1 cellular context compared by ENCODE assay signal in genomic region chr3:122415762-122416654, GRCh38.
TF ChIP-seq lines count a peak whose summit lies in the region.

TSS of gene WDR5B (minus strand) at chr3:122416062. CDS start at chr3:122415528, 534 bp downstream.

TF ChIP-seq in HEK293, 187 proteins besides CTCF, POLR2A, EP300 and RAD21 (continued from another document):
- TF ChIP-seq PRDM6 (tag by site-specific recombination; IDR thresholded peaks at IDR 0.05) (no peak), ZSCAN16 (tag by site-specific recombination; IDR thresholded peaks at IDR 0.05) (no peak), ZFP37 (tag by site-specific recombination; IDR thresholded peaks at IDR 0.05) (0 out of 2 replicates have a peak, but pooled peaks have one; percentile 25), ZNF155 (tag by site-specific recombination; IDR thresholded peaks at IDR 0.05) (no peak), ZNF366 (tag by site-specific recombination; conservative IDR thresholded peaks at IDR 0.05) (no peak), ZBTB26 (tag by site-specific recombination; optimal IDR thresholded peaks at IDR 0.05) (peak; percentile 28), ZBTB17 (tag by site-specific recombination; IDR thresholded peaks at IDR 0.05) (peak; percentile 70), ZBTB48 (tag by site-specific recombination; IDR thresholded peaks at IDR 0.05) (no peak)
TF ChIP-seq in HEK293: peak in this region for 28.
